In the genomic region with DNA sequence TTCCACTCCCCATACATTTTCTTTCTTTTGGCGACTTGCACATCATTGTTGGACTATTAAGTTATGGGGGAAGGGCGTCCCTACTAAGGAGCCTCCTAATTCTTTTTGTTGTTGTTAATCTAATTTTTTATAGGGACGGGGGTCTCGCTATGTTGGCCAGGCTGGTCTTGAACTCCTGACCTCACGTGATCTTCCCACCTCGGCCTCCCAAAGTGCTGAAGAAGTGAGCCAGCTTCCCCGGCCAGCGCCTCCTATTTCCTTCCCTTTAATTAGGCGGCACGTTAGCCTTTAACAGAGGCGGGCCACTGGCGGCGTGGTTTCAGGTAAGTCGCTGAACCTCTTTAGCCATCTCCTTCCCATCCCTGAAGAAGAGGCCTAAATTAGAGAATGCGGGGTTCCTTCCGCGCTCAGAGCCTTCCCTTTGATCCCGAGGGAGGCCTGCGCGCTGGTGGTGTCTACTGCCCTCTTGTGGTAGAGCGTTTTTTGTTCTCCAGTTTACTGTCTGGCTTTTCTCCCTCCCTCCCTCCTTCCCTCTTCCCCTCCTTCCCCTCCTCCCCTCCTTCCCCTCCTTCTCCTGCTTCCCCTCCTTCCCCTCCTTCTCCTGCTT, we compare ENCODE assay signal across 8 cellular contexts. TPM values are rescaled to one million over a fixed set of nuclear protein-coding genes. Genes with fewer than 3 reads are reported as not detected.
DNase-seq lines count a peak whose midpoint lies in the region; ATAC-seq and TF ChIP-seq lines count a peak whose summit lies in the region.

No MANE protein-coding gene starts in this region.

- H3K27ac ChIP-seq in hepatocyte (no peak overlapping the region), gastrocnemius medialis (no peak overlapping the region)

- H2AFZ ChIP-seq in hepatocyte: peak overlapping the region; percentile 43

- no peak for TF ChIP-seq POLR2A in gastrocnemius medialis (IDR thresholded peaks at IDR 0.05)

- H3K9me2 ChIP-seq in hepatocyte (replicated peaks; ENCODE audit: insufficient read depth): no peaks in the 10 kb centered on the region

- H3K79me2 ChIP-seq in hepatocyte: no peaks in the 10 kb centered on the region

- intact Hi-C loops in gastrocnemius medialis (cut with DNase I; ENCODE audit: low total_unique reads): no loop called here

- in situ Hi-C loops in astrocyte of the cerebellum (cut with HindIII; ENCODE audit: low sequenced_read_pairs): loop anchor here (25.0 kb wide), 1 partner anchor 110 kb away; no protein-coding TSS in a partner anchor
- in situ Hi-C loops in gastrocnemius medialis (cut with MboI; ENCODE audit: low sequenced_read_pairs in 4 of 4): loop anchor here in 3 of 4 donors (25.0 kb wide), 1 partner anchor 240 kb away; no protein-coding TSS in a partner anchor

- no peaks in the 10 kb centered on the region for H4K20me1 ChIP-seq in hepatocyte (ENCODE audit: insufficient read depth, poor library complexity, severe bottlenecking)

- peak; percentile 87 for TF ChIP-seq CTCF in GM12873 (IDR thresholded peaks at IDR 0.05; ENCODE audit: insufficient read depth, low read depth, low read length, missing control alignments)
- TF ChIP-seq CTCF in astrocyte of the cerebellum (IDR thresholded peaks at IDR 0.05; ENCODE audit: low read depth, low read length, missing control alignments): peak; percentile 73
- TF ChIP-seq CTCF in hepatocyte (IDR thresholded peaks at IDR 0.05; ENCODE audit: poor library complexity): peak; percentile 80
- TF ChIP-seq CTCF in gastrocnemius medialis (IDR thresholded peaks at IDR 0.05 in 4 of 5, conservative IDR thresholded peaks at IDR 0.05 in 1 of 5): peak; percentile 43 to 67 (median 62)

- no peaks in the 10 kb centered on the region for H3K36me3 ChIP-seq in hepatocyte (replicated peaks; ENCODE audit: insufficient read depth, low read depth)
- no peaks in the 10 kb centered on the region for H3K36me3 ChIP-seq in gastrocnemius medialis

- ATAC-seq in gastrocnemius medialis (peak; percentile 74 to 89), HG03039 (IDR thresholded peaks at IDR 0.05; ENCODE audit: unreplicated experiment) (no peak), HG02610 (IDR thresholded peaks at IDR 0.05; ENCODE audit: unreplicated experiment) (no peak)

- no peaks in the 10 kb centered on the region for H3K4me1 ChIP-seq in hepatocyte (ENCODE audit: insufficient read depth)
- no peaks in the 10 kb centered on the region for H3K4me1 ChIP-seq in gastrocnemius medialis

- H3K9me3 ChIP-seq in hepatocyte (ENCODE audit: low read depth) (no peaks in the 10 kb centered on the region), gastrocnemius medialis (no peaks in the 10 kb centered on the region)

- H3K4me2 ChIP-seq in hepatocyte: peak overlapping the region; percentile 73

- H3K4me3 ChIP-seq in astrocyte of the cerebellum (ENCODE audit: low read depth, low read length) (no peak overlapping the region), hepatocyte (no peak overlapping the region), gastrocnemius medialis (peak overlapping the region; percentile 15 to 51 (median 27))

- H3K27me3 ChIP-seq in hepatocyte (no peaks in the 10 kb centered on the region), gastrocnemius medialis (no peaks in the 10 kb centered on the region)

- 38% methylated on average over 18 of the region's 21 CpGs for WGBS in hepatocyte (ENCODE audit: low lambda C conversion rate, missing lambda C conversion rate)

- DNase-seq in NCI-H1930 (lab: John Stamatoyannopoulos, UW): peak; percentile 52 to 68
- peak; percentile 35 for DNase-seq in T-helper 9 cell
- DNase-seq in astrocyte of the cerebellum (ENCODE audit: low read depth): peak; percentile 42
- DNase-seq in hepatocyte (ENCODE audit: low spot score): peak; percentile 84
- DNase-seq in gastrocnemius medialis: peak; percentile 32

RNA-seq across cellular contexts. Expression of a gene that starts 38.1 kb away (rescaled TPM):
- total RNA-seq in hepatocyte (0.20 and 1.2 TPM in 2 replicates), gastrocnemius medialis (under 1 TPM in 2 of 4 donors, not detected in 2; 0.05 to 0.20 TPM)
- 0.08 and 0.40 TPM in 2 replicates for polyA plus RNA-seq in hepatocyte

RNA-seq across cellular contexts. Expression of a gene that starts 49.7 kb away (rescaled TPM):
- 0.16 TPM in 1 of 2 replicates, not detected in the other for total RNA-seq in hepatocyte
- polyA plus RNA-seq in hepatocyte: 0.29 TPM in 1 of 2 replicates, not detected in the other
- total RNA-seq in gastrocnemius medialis: not detected

RNA-seq across cellular contexts. Expression of a gene that starts 58.9 kb away (rescaled TPM):
- 166 and 182 TPM in 2 replicates for total RNA-seq in hepatocyte
- polyA plus RNA-seq in hepatocyte: 395 and 409 TPM in 2 replicates
- total RNA-seq in gastrocnemius medialis: 100 to 1,000 TPM; 291 to 370 (median 332) TPM

Comparison
In these comparisons a context has a peak if more than half of its experiments do, and no peak if none do; other contexts are left out.
1. DNase-seq: peak in every context shown above with its lines; median percentile 84 in hepatocyte; 60 in NCI-H1930; 42 in astrocyte of the cerebellum; 35 in T-helper 9 cell; 32 in gastrocnemius medialis.
2. H3K4me3 ChIP-seq: peak in gastrocnemius medialis (4 of 4); none in astrocyte of the cerebellum (single experiment) and hepatocyte (single experiment).
3. ATAC-seq: peak in gastrocnemius medialis (2 of 2); none in HG03039 (single experiment) and HG02610 (single experiment).
4. Peak in every context shown above with its lines, with median percentiles within 50 percentile points of each other: CTCF ChIP-seq.